8 cellular contexts compared by ENCODE assay signal in the genomic region with DNA sequence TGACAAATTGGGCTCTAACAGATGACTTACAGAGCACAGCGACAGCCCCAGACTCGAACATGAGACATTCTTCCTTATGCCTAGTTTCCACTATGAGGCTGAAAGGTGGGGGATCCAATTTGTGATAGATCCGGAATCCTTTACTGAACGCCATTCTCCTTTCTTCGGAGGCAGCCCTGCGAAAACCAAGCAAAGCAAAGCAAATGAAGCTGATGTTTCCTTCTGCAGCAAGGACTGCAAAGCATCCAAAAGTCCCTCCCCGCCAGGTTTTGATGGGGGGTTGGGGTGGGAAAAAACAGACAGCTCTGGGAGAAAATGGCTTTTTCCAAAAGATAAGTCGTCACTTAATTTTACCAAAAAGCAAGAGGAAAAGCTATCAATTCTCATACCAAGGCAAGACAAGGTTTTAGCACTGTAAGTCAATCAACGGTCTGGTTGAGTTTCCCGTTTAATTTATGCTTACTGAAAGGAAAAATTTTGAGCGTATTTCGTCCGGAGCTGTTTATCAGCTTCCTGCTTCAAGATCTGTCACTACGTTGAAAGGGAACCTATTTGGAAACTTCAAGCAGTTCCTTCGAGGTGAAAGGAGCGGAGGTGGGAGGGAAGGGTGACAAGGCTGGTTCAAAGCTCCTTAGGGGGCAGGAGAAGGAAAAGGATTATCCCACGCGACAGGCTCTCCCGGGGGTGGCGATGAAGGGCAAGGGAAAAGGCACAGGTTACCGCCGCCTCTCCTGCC. TPM values are rescaled to one million over a fixed set of nuclear protein-coding genes. Genes with fewer than 3 reads are reported as not detected.
DNase-seq lines count a peak whose midpoint lies in the region; ATAC-seq lines count a peak whose summit lies in the region.

No MANE protein-coding gene starts in this region.

- peak; percentile 47 for DNase-seq in AG08396 (ENCODE audit: low spot score)
- peak; percentile 9 for DNase-seq in NCI-H748 treated with DMSO at 0.1 percent for 48 hours (lab: John Stamatoyannopoulos, UW)
- DNase-seq in activated naive CD4-positive, alpha-beta T cell treated with anti-CD3 and anti-CD28 coated beads for 36 hours: peak; percentile 25
- DNase-seq in glomerular visceral epithelial cell (ENCODE audit: extremely low spot score): peak; percentile 43
- DNase-seq in occipital lobe (lab: John Stamatoyannopoulos, UW): peak; percentile 8
- no peak for DNase-seq in NCI-H187 treated with DMSO at 0.1 percent for 48 hours (lab: John Stamatoyannopoulos, UW)

- peaks cover 8% of the 10 kb centered on the region for H3K36me3 Mint-ChIP-seq in activated naive CD4-positive, alpha-beta T cell treated with anti-CD3 and anti-CD28 coated beads for 36 hours (ENCODE audit: low read depth)

- H3K4me3 Mint-ChIP-seq in activated naive CD4-positive, alpha-beta T cell treated with anti-CD3 and anti-CD28 coated beads for 36 hours: peak overlapping the region; percentile 96

- ATAC-seq in GM18907 (IDR thresholded peaks at IDR 0.05; ENCODE audit: unreplicated experiment) (peak; percentile 16), HG03520 (IDR thresholded peaks at IDR 0.05; ENCODE audit: unreplicated experiment) (no peak)

- peak overlapping the region; percentile 88 for H3K27ac Mint-ChIP-seq in activated naive CD4-positive, alpha-beta T cell treated with anti-CD3 and anti-CD28 coated beads for 36 hours

- CTCF ChIA-PET in activated naive CD4-positive, alpha-beta T cell treated with anti-CD3 and anti-CD28 coated beads for 36 hours (lab: Charles Lee): interaction anchor here (0.7 kb wide), 1 partner anchor 695 kb away, joined by 3 read pairs; no protein-coding TSS in a partner anchor

- H3K9me3 Mint-ChIP-seq in activated naive CD4-positive, alpha-beta T cell treated with anti-CD3 and anti-CD28 coated beads for 36 hours: no peaks in the 10 kb centered on the region

- intact Hi-C loops in activated naive CD4-positive, alpha-beta T cell treated with anti-CD3 and anti-CD28 coated beads for 36 hours (cut with micrococcal nuclease): loop anchor here (1.0 to 5.0 kb wide), 5 partner anchors 115 to 915 kb away; a partner anchor contains a TSS

- H3K4me1 Mint-ChIP-seq in activated naive CD4-positive, alpha-beta T cell treated with anti-CD3 and anti-CD28 coated beads for 36 hours (ENCODE audit: low read depth): peaks cover 40% of the 10 kb centered on the region

- no peaks in the 10 kb centered on the region for H3K27me3 Mint-ChIP-seq in activated naive CD4-positive, alpha-beta T cell treated with anti-CD3 and anti-CD28 coated beads for 36 hours (ENCODE audit: low read depth)

RNA-seq across cellular contexts. Expression of a gene that starts 0.9 kb away (rescaled TPM):
- total RNA-seq in activated naive CD4-positive, alpha-beta T cell treated with anti-CD3 and anti-CD28 coated beads for 36 hours: 10 to 100 TPM in 1 of 2 experiments, 1 to 10 TPM in 1; 7.4 to 10.9 TPM
- 24.0 TPM for total RNA-seq in occipital lobe

RNA-seq across cellular contexts. Expression of a gene that starts 44.6 kb away (rescaled TPM):
- 10 to 100 TPM; 44.5 to 44.8 TPM for total RNA-seq in activated naive CD4-positive, alpha-beta T cell treated with anti-CD3 and anti-CD28 coated beads for 36 hours
- 85.2 TPM for total RNA-seq in occipital lobe
